In genomic region chr20:2817891-2818595, GRCh38 we compare ENCODE assay signal across 23 cellular contexts. TPM values are rescaled to one million over a fixed set of nuclear protein-coding genes. Genes with fewer than 3 reads are reported as not detected.
DNase-seq lines count a peak whose midpoint lies in the region; ATAC-seq and TF ChIP-seq lines count a peak whose summit lies in the region.
"Had no signal": no experiment of that assay in that cellular context is flagged by ENCODE, and none has a peak within 500 bp of the region (broad histone marks: within the 10 kb centered on the region; RNA-seq: fewer than 3 reads in every experiment).

No MANE protein-coding gene starts in this region.

- H2BK5ac ChIP-seq in IMR-90 (ENCODE audit: low read depth, low read length, poor library complexity, severe bottlenecking) (no peak overlapping the region), trophoblast cell (ENCODE audit: low read depth, low read length, poor library complexity) (no peak overlapping the region)

- dilution Hi-C loops in IMR-90 (cut with HindIII; ENCODE audit: low sequenced_read_pairs, unreplicated experiment), result no loop called here

- BruUV-seq in IMR-90 (replicated peaks; lab: Mats Ljungman, UMichigan), result no TSS peak

- TF ChIP-seq RAD21 in IMR-90 (IDR thresholded peaks at IDR 0.05; ENCODE audit: low read length), result no peak

- H3K4me1 Mint-ChIP-seq in activated CD4-positive, alpha-beta T cell treated with anti-CD3 and anti-CD28 coated beads, Interleukin-2, amount 10 ng/mL, durations not matched to agents 24 days and 14 days, result peaks cover 13% of the 10 kb centered on the region
- H3K4me1 Mint-ChIP-seq in stimulated activated memory B cell treated with anti-CD40 and anti-IgM and Interleukin-4, amounts not matched to agents 10 μg/mL and 1 μg/mL and 100 μg/mL, for 72 hours, result peaks cover 8% of the 10 kb centered on the region

- no peaks in the 10 kb centered on the region for H3K27me3 ChIP-seq in IMR-90 (ENCODE audit: control insufficient read depth, insufficient read depth, low read length)
- no peaks in the 10 kb centered on the region for H3K27me3 ChIP-seq in trophoblast cell (ENCODE audit: insufficient read depth, low read length)

- intact Hi-C loops in IMR-90 (cut with micrococcal nuclease), result no loop called here
- intact Hi-C loops in activated CD4-positive, alpha-beta T cell treated with anti-CD3 and anti-CD28 coated beads, Interleukin-2, amount 10 ng/mL, durations not matched to agents 24 days and 14 days (cut with micrococcal nuclease), result no loop called here

- H2BK20ac ChIP-seq in IMR-90 (ENCODE audit: low read depth, low read length), result peak overlapping the region; percentile 32

- H3K9me1 ChIP-seq in IMR-90 (ENCODE audit: insufficient read depth, low read length), result peaks cover 28% of the 10 kb centered on the region

- H2BK12ac ChIP-seq in trophoblast cell (ENCODE audit: low read length), result no peak overlapping the region

- H3K4me3 ChIP-seq in IMR-90 (ENCODE audit: insufficient read depth, low read depth, low read length), result no peak overlapping the region
- H3K4me3 ChIP-seq in fibroblast of mammary gland (ENCODE audit: control insufficient read depth, low read depth, low read length), result no peak overlapping the region
- no peak overlapping the region for H3K4me3 ChIP-seq in trophoblast cell (ENCODE audit: low read depth, low read length)
- H3K4me3 ChIP-seq: GM12878, heart left ventricle, K562, sigmoid colon, suprapubic skin had no signal

- TF ChIP-seq CTCF in IMR-90 (conservative IDR thresholded peaks at IDR 0.05; ENCODE audit: low read depth, low read length) (no peak), fibroblast of mammary gland (conservative IDR thresholded peaks at IDR 0.05; ENCODE audit: control insufficient read depth, insufficient read depth, low read depth, low read length) (no peak)

- H4K20me1 ChIP-seq in IMR-90 (ENCODE audit: insufficient read depth, low read length), result no peaks in the 10 kb centered on the region

- H3K9me3 ChIP-seq in IMR-90 (ENCODE audit: control insufficient read depth, insufficient read depth, low read length), result no peaks in the 10 kb centered on the region
- H3K9me3 ChIP-seq in trophoblast cell (ENCODE audit: insufficient read depth, low read depth, low read length), result no peaks in the 10 kb centered on the region
- H3K9me3 ChIP-seq: heart left ventricle, sigmoid colon, suprapubic skin had no signal

- 0 out of 2 replicates have a peak overlapping the region, but pooled peaks have one; percentile 8 for H3K14ac ChIP-seq in IMR-90 (replicated peaks; ENCODE audit: low read depth, low read length)
- H3K14ac ChIP-seq in trophoblast cell (ENCODE audit: low read length), result no peak overlapping the region

- ATAC-seq in IMR-90 (ENCODE audit: low read depth), result no peak
- no peak for ATAC-seq in stimulated activated memory B cell treated with anti-CD40 and anti-IgM and Interleukin-4, amounts not matched to agents 10 μg/mL and 1 μg/mL and 100 μg/mL, for 72 hours
- ATAC-seq: GM12878, K562 had no signal

- H3K4me2 ChIP-seq in IMR-90 (ENCODE audit: low read depth, low read length), result no peak overlapping the region
- no peak overlapping the region for H3K4me2 ChIP-seq in trophoblast cell (ENCODE audit: low read length)

- no peak overlapping the region for H3K56ac ChIP-seq in IMR-90 (ENCODE audit: extremely low read depth, insufficient read depth, low read length)

- H2AFZ ChIP-seq in IMR-90 (replicated peaks; ENCODE audit: low read length, poor library complexity) (no peak overlapping the region), trophoblast cell (ENCODE audit: insufficient read depth, low read length, poor library complexity) (no peak overlapping the region)

- H3K27ac Mint-ChIP-seq in activated CD4-positive, alpha-beta T cell treated with anti-CD3 and anti-CD28 coated beads, Interleukin-2, amount 10 ng/mL, durations not matched to agents 24 days and 14 days, result no peak overlapping the region
- no peak overlapping the region for H3K27ac Mint-ChIP-seq in stimulated activated memory B cell treated with anti-CD40 and anti-IgM and Interleukin-4, amounts not matched to agents 10 μg/mL and 1 μg/mL and 100 μg/mL, for 72 hours

- peak overlapping the region; percentile 62 for H2AK9ac ChIP-seq in IMR-90 (replicated peaks; ENCODE audit: low read depth, low read length, poor library complexity)

- POLR2A ChIA-PET in IMR-90 (lab: Charles Lee; ENCODE audit: unreplicated experiment), result no interaction called here

- peaks cover 3% of the 10 kb centered on the region for H3K79me2 ChIP-seq in trophoblast cell (ENCODE audit: control insufficient read depth, insufficient read depth, low read length, poor library complexity)

- no peaks in the 10 kb centered on the region for H3K36me3 Mint-ChIP-seq in activated CD4-positive, alpha-beta T cell treated with anti-CD3 and anti-CD28 coated beads, Interleukin-2, amount 10 ng/mL, durations not matched to agents 24 days and 14 days (ENCODE audit: low read depth)
- H3K36me3 Mint-ChIP-seq in stimulated activated memory B cell treated with anti-CD40 and anti-IgM and Interleukin-4, amounts not matched to agents 10 μg/mL and 1 μg/mL and 100 μg/mL, for 72 hours, result no peaks in the 10 kb centered on the region

- H2BK120ac ChIP-seq in IMR-90 (ENCODE audit: low read depth, low read length) (peak overlapping the region; percentile 80), trophoblast cell (ENCODE audit: insufficient read depth, low read length, poor library complexity) (no peak overlapping the region)

- H3K18ac ChIP-seq in IMR-90 (ENCODE audit: low read depth, low read length), result no peak overlapping the region; the same call in 1 of the 2 replicates
- no peak overlapping the region for H3K18ac ChIP-seq in trophoblast cell (ENCODE audit: low read length)

- WGBS in IMR-90 (ENCODE audit: extremely low coverage in 2 of 2, insufficient read length in 1 of 2), 2 experiments, result 69% methylated on average over 3 of the region's 7 CpGs; no CpG with 5 or more reads in 1 of the 2 experiments
- WGBS in trophoblast cell (ENCODE audit: extremely low coverage, insufficient coverage, insufficient read length), result no CpG with 5 or more reads among the region's 7 CpGs

- H3K36me3 ChIP-seq in IMR-90 (ENCODE audit: control insufficient read depth, insufficient read depth, low read length) (no peaks in the 10 kb centered on the region), trophoblast cell (ENCODE audit: control insufficient read depth in 1 of 2, insufficient read depth in 2 of 2, low read length in 2 of 2) (no peaks in the 10 kb centered on the region)
- H3K36me3 ChIP-seq: heart left ventricle, sigmoid colon, suprapubic skin had no signal

- H3K79me1 ChIP-seq in IMR-90 (ENCODE audit: low read depth in 1 of 2, low read length in 2 of 2) (0 out of 4 replicates have a peak, but pooled peaks cover 0 to 5% of the 10 kb centered on the region in 2 experiments), trophoblast cell (ENCODE audit: low read length) (peaks cover 10% of the 10 kb centered on the region)

- H3K4me3 Mint-ChIP-seq in activated CD4-positive, alpha-beta T cell treated with anti-CD3 and anti-CD28 coated beads, Interleukin-2, amount 10 ng/mL, durations not matched to agents 24 days and 14 days, result no peak overlapping the region
- no peak overlapping the region for H3K4me3 Mint-ChIP-seq in stimulated activated memory B cell treated with anti-CD40 and anti-IgM and Interleukin-4, amounts not matched to agents 10 μg/mL and 1 μg/mL and 100 μg/mL, for 72 hours

- H4K8ac ChIP-seq in IMR-90 (ENCODE audit: low read depth in 2 of 2, low read length in 2 of 2) (no peak overlapping the region), trophoblast cell (ENCODE audit: low read depth, low read length) (no peak overlapping the region)

- H3K27ac ChIP-seq in IMR-90 (ENCODE audit: insufficient read depth, low read length), result no peak overlapping the region
- H3K27ac ChIP-seq in trophoblast cell (ENCODE audit: low read depth, low read length), result no peak overlapping the region
- H3K27ac ChIP-seq: heart left ventricle, HL-60, sigmoid colon, suprapubic skin had no signal

- CTCF ChIA-PET in IMR-90 (lab: Yijun Ruan, JAX), result no interaction called here

- in situ Hi-C loops in IMR-90 (cut with MboI; ENCODE audit: low sequenced_read_pairs), result loop anchor here (25.0 kb wide), 1 partner anchor 706 kb away; the partner anchor contains the start of gene STK35

- H3K4ac ChIP-seq in IMR-90 (ENCODE audit: low read depth, low read length) (peak overlapping the region; percentile 63), trophoblast cell (ENCODE audit: low read depth, low read length) (no peak overlapping the region)

- TF ChIP-seq POLR2A in IMR-90 (IDR thresholded peaks at IDR 0.05; ENCODE audit: low read depth, low read length), result no peak

- H3K9ac ChIP-seq in IMR-90 (ENCODE audit: low read depth, low read length), result no peak overlapping the region
- no peak overlapping the region for H3K9ac ChIP-seq in trophoblast cell (ENCODE audit: low read length)

- peak overlapping the region; percentile 86; the same call in 2 of the 3 replicates for H2BK15ac ChIP-seq in IMR-90 (ENCODE audit: low read depth, low read length)

- H3K4me1 ChIP-seq in IMR-90 (ENCODE audit: control insufficient read depth, insufficient read depth, low read length), result peaks cover 38% of the 10 kb centered on the region
- peaks cover 13 to 27% of the 10 kb centered on the region in 2 experiments for H3K4me1 ChIP-seq in trophoblast cell (ENCODE audit: control insufficient read depth in 1 of 2, insufficient read depth in 2 of 2, low read length in 2 of 2)

- no peaks in the 10 kb centered on the region for H3K9me3 Mint-ChIP-seq in activated CD4-positive, alpha-beta T cell treated with anti-CD3 and anti-CD28 coated beads, Interleukin-2, amount 10 ng/mL, durations not matched to agents 24 days and 14 days
- H3K9me3 Mint-ChIP-seq in stimulated activated memory B cell treated with anti-CD40 and anti-IgM and Interleukin-4, amounts not matched to agents 10 μg/mL and 1 μg/mL and 100 μg/mL, for 72 hours, result no peaks in the 10 kb centered on the region

- peaks cover 57% of the 10 kb centered on the region for H3K27me3 Mint-ChIP-seq in activated CD4-positive, alpha-beta T cell treated with anti-CD3 and anti-CD28 coated beads, Interleukin-2, amount 10 ng/mL, durations not matched to agents 24 days and 14 days
- peaks cover 89% of the 10 kb centered on the region for H3K27me3 Mint-ChIP-seq in stimulated activated memory B cell treated with anti-CD40 and anti-IgM and Interleukin-4, amounts not matched to agents 10 μg/mL and 1 μg/mL and 100 μg/mL, for 72 hours

- no peak for DNase-seq in IMR-90
- peak; percentile 56 for DNase-seq in fibroblast of mammary gland (ENCODE audit: low read depth)
- DNase-seq in trophoblast cell, result peak; percentile 47 to 57
- DNase-seq in NCI-H1092 (lab: John Stamatoyannopoulos, UW), result no peak
- DNase-seq in activated CD4-positive, alpha-beta T cell treated with anti-CD3 and anti-CD28 coated beads, Interleukin-2, amount 10 ng/mL, durations not matched to agents 24 days and 14 days, result no peak
- DNase-seq: activated naive CD4-positive, alpha-beta T cell; AML-193; midbrain; MV-4-11; NCI-H2107; NCI-H526; SIG-M5; sigmoid colon; stimulated activated CD4-positive, alpha-beta T cell treated with anti-CD3 and anti-CD28 coated beads, Interleukin-2, amount 100 ng/mL, for 48 hours had no signal

- no peak overlapping the region for H4K12ac ChIP-seq in trophoblast cell (ENCODE audit: low read depth, low read length)

- H4K91ac ChIP-seq in IMR-90 (ENCODE audit: insufficient read depth, low read depth, low read length), result peak overlapping the region; percentile 81; the same call in 1 of the 2 replicates
- no peak overlapping the region for H4K91ac ChIP-seq in trophoblast cell (ENCODE audit: low read depth, low read length)

- no peak overlapping the region; the same call in 1 of the 2 replicates for H4K5ac ChIP-seq in IMR-90 (ENCODE audit: low read depth, low read length)

- H3K23ac ChIP-seq in IMR-90 (ENCODE audit: low read depth, low read length) (no peak overlapping the region), trophoblast cell (ENCODE audit: low read length) (no peak overlapping the region)

- peak overlapping the region; percentile 92; the same call in 1 of the 2 replicates for H2AK5ac ChIP-seq in IMR-90 (ENCODE audit: low read depth, low read length)
- H2AK5ac ChIP-seq in trophoblast cell (ENCODE audit: low read length), result no peak overlapping the region

RNA-seq across cellular contexts. Expression of gene TMEM239, which starts 1.9 kb away (rescaled TPM):
- not detected in 2 replicates for total RNA-seq in IMR-90 (2012; rRNA removed)
- 0.32 TPM in 1 of 2 replicates, not detected in the other for polyA plus RNA-seq in IMR-90 (2012; rRNA removed)
- polyA plus RNA-seq in IMR-90 (2012; cell fraction: cytosol; rRNA removed), result 0.09 and 0.11 TPM in 2 replicates
- polyA plus RNA-seq in IMR-90 (2012; cell fraction: nucleus; rRNA removed; ENCODE audit: low replicate concordance), result 0.92 and 1.0 TPM in 2 replicates
- 0.01 TPM in 1 of 2 replicates, not detected in the other for polyA plus RNA-seq in trophoblast cell (2013)
- total RNA-seq in activated CD4-positive, alpha-beta T cell treated with anti-CD3 and anti-CD28 coated beads, Interleukin-2, amount 10 ng/mL, durations not matched to agents 24 days and 14 days, result not detected in 2 replicates
- total RNA-seq: astrocyte, G401, GM12878, heart left ventricle, K562 had no signal
- polyA plus RNA-seq: esophagus, GM12878, heart left ventricle, K562, sigmoid colon had no signal

RNA-seq across cellular contexts. Expression of gene C20orf141, which starts 3.3 kb away (rescaled TPM):
- total RNA-seq in IMR-90 (2012; rRNA removed), result 0.36 TPM in 1 of 2 replicates, not detected in the other
- 0.53 and 0.91 TPM in 2 replicates for polyA plus RNA-seq in IMR-90 (2012; rRNA removed)
- 1.5 TPM in 1 of 2 replicates, not detected in the other for polyA plus RNA-seq in IMR-90 (2012; cell fraction: cytosol; rRNA removed)
- 0.72 and 1.3 TPM in 2 replicates for polyA plus RNA-seq in IMR-90 (2012; cell fraction: nucleus; rRNA removed; ENCODE audit: low replicate concordance)
- 0.19 and 0.31 TPM in 2 replicates for polyA plus RNA-seq in trophoblast cell (2013)
- not detected in 2 replicates for total RNA-seq in activated CD4-positive, alpha-beta T cell treated with anti-CD3 and anti-CD28 coated beads, Interleukin-2, amount 10 ng/mL, durations not matched to agents 24 days and 14 days
- total RNA-seq: astrocyte, G401, GM12878, heart left ventricle, K562, sigmoid colon, suprapubic skin had no signal
- polyA plus RNA-seq: esophagus, GM12878, heart left ventricle, K562 had no signal

RNA-seq across cellular contexts. Expression of gene CPXM1, which starts 17.6 kb away (rescaled TPM):
- total RNA-seq in IMR-90 (2012; rRNA removed), result 0.83 and 1.1 TPM in 2 replicates
- polyA plus RNA-seq in IMR-90 (2012; rRNA removed), result 4.5 and 4.6 TPM in 2 replicates
- polyA plus RNA-seq in IMR-90 (2012; cell fraction: cytosol; rRNA removed), result 3.9 and 6.8 TPM in 2 replicates
- 18.1 and 27.9 TPM in 2 replicates for polyA plus RNA-seq in IMR-90 (2012; cell fraction: nucleus; rRNA removed; ENCODE audit: low replicate concordance)
- polyA plus RNA-seq in trophoblast cell (2013), result 21.0 and 21.4 TPM in 2 replicates
- 0.14 and 0.38 TPM in 2 replicates for total RNA-seq in activated CD4-positive, alpha-beta T cell treated with anti-CD3 and anti-CD28 coated beads, Interleukin-2, amount 10 ng/mL, durations not matched to agents 24 days and 14 days

RNA-seq across cellular contexts. Expression of gene PCED1A, which starts 22.4 kb away (rescaled TPM):
- 8.1 and 9.7 TPM in 2 replicates for total RNA-seq in IMR-90 (2012; rRNA removed)
- 33.4 and 37.0 TPM in 2 replicates for polyA plus RNA-seq in IMR-90 (2012; rRNA removed)
- 17.0 and 26.1 TPM in 2 replicates for polyA plus RNA-seq in IMR-90 (2012; cell fraction: cytosol; rRNA removed)
- 242 and 445 TPM in 2 replicates for polyA plus RNA-seq in IMR-90 (2012; cell fraction: nucleus; rRNA removed; ENCODE audit: low replicate concordance)
- polyA plus RNA-seq in trophoblast cell (2013), result 31.4 and 32.3 TPM in 2 replicates
- total RNA-seq in activated CD4-positive, alpha-beta T cell treated with anti-CD3 and anti-CD28 coated beads, Interleukin-2, amount 10 ng/mL, durations not matched to agents 24 days and 14 days, result 23.4 and 26.1 TPM in 2 replicates

RNA-seq across cellular contexts. Expression of gene VPS16, which starts 22.5 kb away (rescaled TPM):
- total RNA-seq in IMR-90 (2012; rRNA removed), result 41.7 and 48.0 TPM in 2 replicates
- 37.6 and 38.7 TPM in 2 replicates for polyA plus RNA-seq in IMR-90 (2012; rRNA removed)
- 23.6 and 24.8 TPM in 2 replicates for polyA plus RNA-seq in IMR-90 (2012; cell fraction: cytosol; rRNA removed)
- 201 and 203 TPM in 2 replicates for polyA plus RNA-seq in IMR-90 (2012; cell fraction: nucleus; rRNA removed; ENCODE audit: low replicate concordance)
- polyA plus RNA-seq in trophoblast cell (2013), result 18.4 and 19.2 TPM in 2 replicates
- total RNA-seq in activated CD4-positive, alpha-beta T cell treated with anti-CD3 and anti-CD28 coated beads, Interleukin-2, amount 10 ng/mL, durations not matched to agents 24 days and 14 days, result 44.3 and 44.9 TPM in 2 replicates

Comparison
In these comparisons a context has a peak if more than half of its experiments do, and no peak if none do; other contexts are left out.
1. DNase-seq: peak in fibroblast of mammary gland (single experiment) and trophoblast cell (2 of 2); none in IMR-90 (single experiment), NCI-H1092 (single experiment) and activated CD4-positive, alpha-beta T cell treated with anti-CD3 and anti-CD28 coated beads, Interleukin-2, amount 10 ng/mL, durations not matched to agents 24 days and 14 days (single experiment).